9 cellular contexts compared by ENCODE assay signal in genomic region chrX:46637937-46638336, GRCh38.
DNase-seq lines count a peak whose midpoint lies in the region; ATAC-seq, FAIRE-seq and TF ChIP-seq lines count a peak whose summit lies in the region.
"Had no signal": no experiment of that assay in that cellular context is flagged by ENCODE, and none has a peak within 500 bp of the region (broad histone marks: within the 10 kb centered on the region; RNA-seq: fewer than 3 reads in every experiment).

No MANE protein-coding gene starts in this region.

- no peak overlapping the region for H3K27ac ChIP-seq in endothelial cell of umbilical vein (ENCODE audit: insufficient read depth, low read depth, low read length)
- H3K27ac ChIP-seq: SJCRH30 had no signal

- no peak for TF ChIP-seq CTCF in endothelial cell of umbilical vein (IDR thresholded peaks at IDR 0.05; ENCODE audit: extremely low read depth in 1 of 2, insufficient read depth in 1 of 2, low read depth in 1 of 2, low read length in 2 of 2)

- intact Hi-C loops in endothelial cell of umbilical vein (cut with micrococcal nuclease), result no loop called here

- ATAC-seq in GM18511 (IDR thresholded peaks at IDR 0.05; ENCODE audit: unreplicated experiment) (peak; percentile 75), GM21576 (IDR thresholded peaks at IDR 0.05; ENCODE audit: unreplicated experiment) (peak; percentile 56)

- H3K27me3 ChIP-seq in endothelial cell of umbilical vein (ENCODE audit: control insufficient read depth in 2 of 2, insufficient read depth in 2 of 2, low read length in 2 of 2), result no peaks in the 10 kb centered on the region
- H3K27me3 ChIP-seq: SJCRH30 had no signal

- H3K36me3 ChIP-seq in endothelial cell of umbilical vein (ENCODE audit: control insufficient read depth in 2 of 2, extremely low read depth in 1 of 2, insufficient read depth in 2 of 2, low read length in 2 of 2), result no peaks in the 10 kb centered on the region
- H3K36me3 ChIP-seq: SJCRH30 had no signal

- no peak overlapping the region for H2AFZ ChIP-seq in endothelial cell of umbilical vein (ENCODE audit: low read depth, low read length)

- H3K9me1 ChIP-seq in endothelial cell of umbilical vein (replicated peaks; ENCODE audit: control insufficient read depth, extremely low read depth, insufficient read depth, low read length), result no peaks in the 10 kb centered on the region

- H3K9ac ChIP-seq in endothelial cell of umbilical vein (replicated peaks; ENCODE audit: extremely low read depth, insufficient read depth, low read length), result no peak overlapping the region

- H3K79me2 ChIP-seq in endothelial cell of umbilical vein (ENCODE audit: control insufficient read depth, insufficient read depth, low read length), result no peaks in the 10 kb centered on the region

- BruUV-seq in endothelial cell of umbilical vein (replicated peaks; lab: Mats Ljungman, UMichigan), result no TSS peak

- POLR2A ChIA-PET in endothelial cell of umbilical vein (lab: Charles Lee), result no interaction called here

- no peaks in the 10 kb centered on the region for H3K9me3 ChIP-seq in endothelial cell of umbilical vein (replicated peaks; ENCODE audit: control insufficient read depth, insufficient read depth, low read length)
- H3K9me3 ChIP-seq: SJCRH30 had no signal

- TF ChIP-seq POLR2A in endothelial cell of umbilical vein (IDR thresholded peaks at IDR 0.05; ENCODE audit: low read depth, low read length), result no peak

- no peak overlapping the region for H3K4me3 ChIP-seq in endothelial cell of umbilical vein (replicated peaks in 1 of 3; ENCODE audit: insufficient read depth in 1 of 3, low read depth in 1 of 3, low read length in 3 of 3)
- H3K4me3 ChIP-seq: SJCRH30 had no signal

- FAIRE-seq in endothelial cell of umbilical vein (lab: Jason Lieb, UNC), result no peak

- H3K4me2 ChIP-seq in endothelial cell of umbilical vein (ENCODE audit: insufficient read depth, low read length), result no peak overlapping the region

- DNase-seq in HPDE6-E6E7 (ENCODE audit: extremely low spot score), result peak; percentile 10
- DNase-seq in endothelial cell of umbilical vein (ENCODE audit: low read depth, low spot score), result peak; percentile 10
- no peak for DNase-seq in cortex of kidney (lab: John Stamatoyannopoulos, UW)
- no peak for DNase-seq in COR-L47 (lab: John Stamatoyannopoulos, UW)
- no peak for DNase-seq in NCI-H524 (lab: John Stamatoyannopoulos, UW)
- DNase-seq in NCI-H146 treated with DMSO at 0.1 percent for 48 hours (lab: John Stamatoyannopoulos, UW; ENCODE audit: unreplicated experiment), result no peak
- DNase-seq: SJCRH30 had no signal

- CTCF ChIA-PET in endothelial cell of umbilical vein (lab: Charles Lee), result interaction anchor here (2.0 kb wide), 1 partner anchor 83 kb away, joined by 5 read pairs; no protein-coding TSS in a partner anchor

- dilution Hi-C loops in endothelial cell of umbilical vein (cut with MboI; ENCODE audit: extremely low pct_ligation_motif_present, low sequenced_read_pairs), result no loop called here

- no peaks in the 10 kb centered on the region for H4K20me1 ChIP-seq in endothelial cell of umbilical vein (replicated peaks; ENCODE audit: control insufficient read depth, extremely low read depth, insufficient read depth, low read length)

- H3K4me1 ChIP-seq in endothelial cell of umbilical vein (ENCODE audit: control insufficient read depth, extremely low read depth, insufficient read depth, low read length), result peaks cover 3% of the 10 kb centered on the region
- H3K4me1 ChIP-seq: SJCRH30 had no signal

TF ChIP-seq in endothelial cell of umbilical vein, 7 proteins besides CTCF, POLR2A, EP300 and RAD21:
- TF ChIP-seq MAX (IDR thresholded peaks at IDR 0.05; ENCODE audit: insufficient read depth, insufficient read length) (no peak), JUN (IDR thresholded peaks at IDR 0.05; ENCODE audit: borderline replicate concordance, insufficient read depth, insufficient read length, low read depth) (no peak), FOS (IDR thresholded peaks at IDR 0.05; ENCODE audit: borderline replicate concordance, insufficient read depth, low read length) (no peak), EZH2 (IDR thresholded peaks at IDR 0.05; ENCODE audit: borderline replicate concordance, low read depth, low read length, severe bottlenecking) (no peak), MYC (IDR thresholded peaks at IDR 0.05; ENCODE audit: low read depth, low read length) (no peak)

Comparison
In these comparisons a context has a peak if more than half of its experiments do, and no peak if none do; other contexts are left out.
1. DNase-seq: peak in HPDE6-E6E7 (single experiment) and endothelial cell of umbilical vein (single experiment); none in cortex of kidney (single experiment), COR-L47 (single experiment), NCI-H524 (0 of 2) and NCI-H146 treated with DMSO at 0.1 percent for 48 hours (single experiment).